In the genomic region with DNA sequence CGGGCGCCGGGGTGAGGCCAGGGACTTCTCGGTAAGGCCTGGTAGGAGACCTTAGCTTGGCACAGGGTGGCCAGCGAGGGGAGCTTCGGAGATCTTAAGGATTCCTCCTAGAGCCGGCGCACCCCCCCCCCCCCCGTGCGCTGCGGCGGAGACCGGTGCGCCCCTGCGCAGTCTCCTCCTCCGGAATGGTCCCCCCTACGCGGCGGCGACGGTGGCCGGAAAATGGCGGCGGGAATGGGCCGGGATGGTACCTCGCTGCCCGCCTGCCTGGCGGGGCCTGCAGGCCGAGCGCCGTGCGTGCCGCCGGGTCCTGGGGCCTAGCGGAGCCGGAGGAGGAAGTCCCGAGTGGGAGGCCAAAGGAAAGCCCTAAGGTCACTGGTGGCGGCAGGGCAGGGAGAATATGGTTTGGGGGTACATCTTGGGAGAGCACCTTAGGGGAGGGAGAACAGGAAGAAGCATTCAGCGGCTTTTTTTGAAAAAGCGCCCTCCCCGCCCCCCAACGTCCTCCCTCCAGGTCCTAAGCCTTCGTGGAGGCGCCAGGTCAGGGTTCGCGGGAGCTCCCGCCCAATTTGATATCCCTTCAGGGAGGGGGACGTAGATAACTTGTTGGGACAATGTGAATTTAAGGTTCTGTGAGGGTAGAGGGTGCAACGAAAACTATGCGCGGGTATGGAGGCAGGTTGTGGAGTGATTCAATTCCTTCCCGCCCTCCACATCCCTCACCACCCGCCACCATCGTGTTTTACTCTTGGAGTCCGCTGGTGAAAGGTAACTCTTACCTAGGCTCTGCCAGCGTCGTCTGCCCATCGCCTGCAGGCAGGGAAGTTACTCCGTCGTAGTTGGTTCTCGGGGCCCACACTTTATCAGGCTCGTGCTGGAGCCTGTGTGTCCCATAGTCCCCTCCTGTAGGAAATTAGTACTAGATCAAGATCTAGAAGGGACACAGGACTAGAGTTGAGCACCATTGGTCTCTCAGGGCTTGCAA, we compare ENCODE assay signal across 8 cellular contexts. TPM values are rescaled to one million over a fixed set of nuclear protein-coding genes. Genes with fewer than 3 reads are reported as not detected.
DNase-seq lines count a peak whose midpoint lies in the region; ATAC-seq and TF ChIP-seq lines count a peak whose summit lies in the region.

No MANE protein-coding gene starts in this region.

- no peaks in the 10 kb centered on the region for H3K9me3 ChIP-seq in gastroesophageal sphincter

- H3K4me1 ChIP-seq in gastroesophageal sphincter, result peaks cover 0 to 42% (median 16%) of the 10 kb centered on the region in 3 donors

- H3K27me3 Mint-ChIP-seq in activated T-cell treated with anti-CD3 and anti-CD28 coated beads, Interleukin-2, amount 50 U/mL, for 4 hours (ENCODE audit: low read depth), result no peaks in the 10 kb centered on the region

- peak; percentile 76 for DNase-seq in NCI-H2227 (lab: John Stamatoyannopoulos, UW; ENCODE audit: unreplicated experiment)
- DNase-seq in NCI-H2227 treated with DMSO at 0.1 percent for 48 hours (lab: John Stamatoyannopoulos, UW), result no peak
- no peak for DNase-seq in LNCaP clone FGC (ENCODE audit: low read depth)
- DNase-seq in activated T-cell treated with anti-CD3 and anti-CD28 coated beads, Interleukin-2, amount 50 U/mL, for 4 hours, result no peak
- DNase-seq in omental fat pad (ENCODE audit: low spot score), result no peak
- DNase-seq in central memory CD4-positive, alpha-beta T cell, result no peak

- H3K4me3 ChIP-seq in LNCaP clone FGC (ENCODE audit: low read depth, low read length), result peak overlapping the region; percentile 78
- H3K4me3 ChIP-seq in gastroesophageal sphincter, result peak overlapping the region; percentile 79 to 94

- peak; percentile 15 for ATAC-seq in GM21825 (IDR thresholded peaks at IDR 0.05; ENCODE audit: unreplicated experiment)
- ATAC-seq in activated T-cell treated with anti-CD3 and anti-CD28 coated beads, Interleukin-2, amount 50 U/mL, for 4 hours, result peak; percentile 44 to 47
- ATAC-seq in gastroesophageal sphincter, result peak; percentile 13
- peak; percentile 10 for ATAC-seq in omental fat pad (ENCODE audit: low FRiP score)

- no peaks in the 10 kb centered on the region for H3K9me3 Mint-ChIP-seq in activated T-cell treated with anti-CD3 and anti-CD28 coated beads, Interleukin-2, amount 50 U/mL, for 4 hours

- peaks cover 0 to 31% of the 10 kb centered on the region in 2 donors for H3K36me3 ChIP-seq in gastroesophageal sphincter

- H3K27ac ChIP-seq in gastroesophageal sphincter, result peak overlapping the region; percentile 85 to 97 (median 93)

- peak overlapping the region; percentile 94 for H3K4me3 Mint-ChIP-seq in activated T-cell treated with anti-CD3 and anti-CD28 coated beads, Interleukin-2, amount 50 U/mL, for 4 hours

- H3K27me3 ChIP-seq in gastroesophageal sphincter, result no peaks in the 10 kb centered on the region

- peaks cover 33% of the 10 kb centered on the region for H3K36me3 Mint-ChIP-seq in activated T-cell treated with anti-CD3 and anti-CD28 coated beads, Interleukin-2, amount 50 U/mL, for 4 hours (ENCODE audit: insufficient read depth)

- no peak for TF ChIP-seq POLR2A in gastroesophageal sphincter (IDR thresholded peaks at IDR 0.05)

- TF ChIP-seq EP300 in gastroesophageal sphincter (IDR thresholded peaks at IDR 0.05), result no peak

- TF ChIP-seq CTCF in LNCaP clone FGC (IDR thresholded peaks at IDR 0.05; ENCODE audit: control insufficient read depth, extremely low read depth, insufficient read depth) (no peak), gastroesophageal sphincter (IDR thresholded peaks at IDR 0.05) (peak in 1 of 4 experiments; percentile 22), omental fat pad (IDR thresholded peaks at IDR 0.05) (no peak)

- WGBS in gastroesophageal sphincter (ENCODE audit: low coverage in 1 of 2), 2 donors, result 0 to 2% methylated on average over 8 to 19 of the region's 62 CpGs

- H3K4me1 Mint-ChIP-seq in activated T-cell treated with anti-CD3 and anti-CD28 coated beads, Interleukin-2, amount 50 U/mL, for 4 hours (ENCODE audit: low read depth), result peaks cover 52% of the 10 kb centered on the region

RNA-seq across cellular contexts. Expression of a gene that starts 0.6 kb away (rescaled TPM):
- total RNA-seq in activated T-cell treated with anti-CD3 and anti-CD28 coated beads, Interleukin-2, amount 50 U/mL, for 4 hours, result 100 to 1,000 TPM; 202 to 215 (median 202) TPM
- total RNA-seq in gastroesophageal sphincter (100 to 1,000 TPM in 1 of 4 donors, 10 to 100 TPM in 3; 47.0 to 114 (median 64.5) TPM), omental fat pad (100 to 1,000 TPM in 1 of 4 donors, 10 to 100 TPM in 3; 61.6 to 101 (median 89.0) TPM)
